ENCODE assay signal across 9 cellular contexts in the genomic region with DNA sequence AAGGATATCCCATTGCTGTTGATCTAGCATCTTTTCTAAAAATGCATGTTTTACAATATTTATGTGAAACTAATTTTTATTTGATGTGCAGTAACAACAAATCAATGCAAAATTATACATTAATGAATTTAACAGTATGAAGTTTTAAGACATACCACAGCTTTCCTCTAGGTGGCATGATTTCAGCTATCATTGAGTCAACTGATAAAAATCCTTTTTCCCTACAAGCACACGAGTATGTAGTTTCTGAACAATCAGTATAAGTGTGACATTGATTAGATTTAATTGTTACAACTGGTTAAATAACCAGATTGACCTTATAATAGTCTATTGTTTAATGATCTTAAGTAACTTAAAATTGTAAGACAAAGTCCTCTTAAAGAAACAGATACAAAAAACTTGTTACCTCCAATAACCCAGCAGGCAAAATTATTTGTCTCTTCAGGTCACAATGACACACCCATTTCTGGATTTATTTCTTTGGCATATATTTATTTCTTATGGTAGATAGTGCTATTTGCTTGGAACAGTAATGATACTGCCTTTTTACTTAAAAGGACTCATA.
A peak's percentile ranks its signal among the peaks of the same experiment; 100 is the strongest.
DNase-seq lines count a peak whose midpoint lies in the region; ATAC-seq and TF ChIP-seq lines count a peak whose summit lies in the region.
"Had no signal": no experiment of that assay in that cellular context is flagged by ENCODE, and none has a peak within 500 bp of the region (broad histone marks: within the 10 kb centered on the region; RNA-seq: fewer than 3 reads in every experiment).

No MANE protein-coding gene starts in this region.

- DNase-seq in NCI-H2107 treated with DMSO at 0.1 percent for 48 hours (lab: John Stamatoyannopoulos, UW; ENCODE audit: unreplicated experiment) (peak; percentile 67), NCI-H2107 (lab: John Stamatoyannopoulos, UW) (no peak), NCI-H2227 treated with DMSO at 0.1 percent for 48 hours (lab: John Stamatoyannopoulos, UW) (peak; percentile 39), coronary artery (ENCODE audit: low spot score) (no peak), pons (ENCODE audit: low spot score) (peak; percentile 70), KG1 (lab: John Stamatoyannopoulos, UW) (no peak)
- DNase-seq: activated naive CD8-positive, alpha-beta T cell treated with anti-CD3 and anti-CD28 coated beads, Interleukin-2, amount 10 ng/mL, durations not matched to agents 7 days and 5 days had no signal

- no peak overlapping the region for H3K27ac ChIP-seq in coronary artery

- ATAC-seq in HG02571 (IDR thresholded peaks at IDR 0.05; ENCODE audit: unreplicated experiment) (peak; percentile 64), HG03045 (IDR thresholded peaks at IDR 0.05; ENCODE audit: unreplicated experiment) (no peak)

- TF ChIP-seq CTCF in coronary artery (IDR thresholded peaks at IDR 0.05): peak; percentile 65

- no peak overlapping the region for H3K4me3 ChIP-seq in coronary artery

Comparison
In these comparisons a context has a peak if more than half of its experiments do, and no peak if none do; other contexts are left out.
1. DNase-seq: peak in NCI-H2107 treated with DMSO at 0.1 percent for 48 hours (single experiment), NCI-H2227 treated with DMSO at 0.1 percent for 48 hours (single experiment) and pons (single experiment); none in NCI-H2107 (single experiment), coronary artery (single experiment) and KG1 (single experiment).